ENCODE assay signal across 10 cellular contexts in the genomic region with DNA sequence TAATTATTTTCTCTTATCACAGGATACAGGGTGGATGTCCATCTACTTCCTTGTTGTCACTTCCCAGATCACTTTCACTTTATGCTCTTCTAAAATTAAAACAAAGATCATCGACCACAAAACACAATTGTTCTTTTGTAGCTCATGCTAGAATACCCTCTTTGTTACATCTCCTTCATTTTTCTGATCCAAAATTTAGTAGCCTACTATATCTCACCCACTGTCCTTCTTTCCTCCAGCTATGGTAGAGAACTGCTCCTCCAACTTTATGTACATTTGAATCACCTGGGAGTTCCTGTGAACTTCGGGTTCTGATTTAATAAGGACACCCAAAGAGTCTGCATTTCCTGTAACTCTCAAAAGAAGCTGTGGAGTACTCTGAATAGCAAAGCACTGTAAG. TPM values are rescaled to one million over a fixed set of nuclear protein-coding genes. Genes with fewer than 3 reads are reported as not detected.
DNase-seq lines count a peak whose midpoint lies in the region; ATAC-seq, FAIRE-seq and TF ChIP-seq lines count a peak whose summit lies in the region.
"Had no signal": no experiment of that assay in that cellular context is flagged by ENCODE, and none has a peak within 500 bp of the region (broad histone marks: within the 10 kb centered on the region; RNA-seq: fewer than 3 reads in every experiment).

No MANE protein-coding gene starts in this region.

- WGBS in heart left ventricle, 4 donors, result 9 to 30% (median 14%) methylated on average over 2 of the region's 2 CpGs
- 88% methylated on average over 1 of the region's 2 CpGs for WGBS in mesenchymal stem cell
- WGBS in transverse colon (ENCODE audit: low coverage in 1 of 2), 2 donors, result 40 to 41% methylated on average over 2 of the region's 2 CpGs

- intact Hi-C loops in heart left ventricle (cut with DNase I), result loop anchor here in 5 of 10 donors (5.0 to 10.0 kb wide), 7 partner anchors 65 to 908 kb away; no protein-coding TSS in a partner anchor
- intact Hi-C loops in cardiac septum (cut with DNase I), result loop anchor here (10.0 kb wide), 1 partner anchor 652 kb away; a partner anchor contains a TSS
- intact Hi-C loops in activated T-helper 2 cell treated with anti-CD3 and anti-CD28 coated beads, Interferon-gamma antibody, Interleukin-2, Interleukin-4, amounts not matched to agents 10 μg/mL and 5 μg/mL and 100 μg/mL, durations not matched to agents 14 hours and 24 hours and 36 hours (cut with micrococcal nuclease), result loop anchor here (5.0 kb wide), 1 partner anchor 650 kb away; a partner anchor contains a TSS
- intact Hi-C loops in transverse colon (cut with DNase I; ENCODE audit: low total_unique reads), result no loop called here
- intact Hi-C loops in kidney (cut with DNase I), result no loop called here
- intact Hi-C loops in A673 (cut with micrococcal nuclease; ENCODE audit: unreplicated experiment), result no loop called here

- peak in 1 of 4 donors; percentile 16 for ATAC-seq in heart left ventricle
- ATAC-seq: WTC11 had no signal

- H3K27ac ChIP-seq in heart left ventricle (peak overlapping the region; percentile 30 to 98 (median 96)), mesenchymal stem cell (ENCODE audit: low read length, poor library complexity, severe bottlenecking) (no peak overlapping the region), transverse colon (peak overlapping the region; percentile 93 to 98 (median 98)), kidney (ENCODE audit: low read depth in 2 of 2, low read length in 2 of 2) (no peak overlapping the region), A673 (ENCODE audit: low read depth, low read length, poor library complexity, severe bottlenecking) (no peak overlapping the region)
- H3K27ac ChIP-seq in effector memory CD4-positive, alpha-beta T cell (ENCODE audit: insufficient read depth, low read length, poor library complexity, severe bottlenecking), result no peak overlapping the region
- H3K27ac ChIP-seq: C4-2B had no signal

- TF ChIP-seq POLR2A in heart left ventricle (IDR thresholded peaks at IDR 0.05) (no peak), transverse colon (IDR thresholded peaks at IDR 0.05) (no peak)

- TF ChIP-seq CTCF in heart left ventricle (IDR thresholded peaks at IDR 0.05), result no peak
- no peak for TF ChIP-seq CTCF in transverse colon (IDR thresholded peaks at IDR 0.05)
- no peak for TF ChIP-seq CTCF in kidney (IDR thresholded peaks at IDR 0.05; ENCODE audit: borderline replicate concordance, extremely low read depth, insufficient read depth)
- TF ChIP-seq CTCF in A673 (conservative IDR thresholded peaks at IDR 0.05; ENCODE audit: low read depth, low read length), result no peak

- no peak overlapping the region for H2BK5ac ChIP-seq in mesenchymal stem cell (ENCODE audit: low read depth, low read length, poor library complexity, severe bottlenecking)

- H3K9me3 ChIP-seq in heart left ventricle (no peaks in the 10 kb centered on the region), mesenchymal stem cell (ENCODE audit: control insufficient read depth, low read length) (no peaks in the 10 kb centered on the region), transverse colon (no peaks in the 10 kb centered on the region), kidney (ENCODE audit: control insufficient read depth in 1 of 2, low read length in 2 of 2) (peaks cover 0 to 2% of the 10 kb centered on the region in 2 donors), A673 (ENCODE audit: low read depth, low read length, poor library complexity, severe bottlenecking) (no peaks in the 10 kb centered on the region)
- H3K9me3 ChIP-seq in effector memory CD4-positive, alpha-beta T cell (ENCODE audit: control insufficient read depth, low read length), result no peaks in the 10 kb centered on the region

- H3K4me1 ChIP-seq in heart left ventricle, result peaks cover 3 to 34% (median 19%) of the 10 kb centered on the region in 12 donors
- no peaks in the 10 kb centered on the region for H3K4me1 ChIP-seq in mesenchymal stem cell (ENCODE audit: control insufficient read depth, insufficient read depth, low read depth, low read length)
- H3K4me1 ChIP-seq in transverse colon, result peaks cover 0 to 24% (median 9%) of the 10 kb centered on the region in 4 donors
- H3K4me1 ChIP-seq in kidney (ENCODE audit: control insufficient read depth in 1 of 2, insufficient read depth in 1 of 2, low read depth in 1 of 2, low read length in 2 of 2), result no peaks in the 10 kb centered on the region
- H3K4me1 ChIP-seq in effector memory CD4-positive, alpha-beta T cell (ENCODE audit: control insufficient read depth, insufficient read depth, low read length, poor library complexity, severe bottlenecking), result peaks cover 7% of the 10 kb centered on the region
- peaks cover 16% of the 10 kb centered on the region for H3K4me1 ChIP-seq in A673 (ENCODE audit: insufficient read depth, low read length, poor library complexity, severe bottlenecking)

- H3K9me3 Mint-ChIP-seq in activated T-helper 2 cell treated with anti-CD3 and anti-CD28 coated beads, Interferon-gamma antibody, Interleukin-2, Interleukin-4, amounts not matched to agents 10 μg/mL and 5 μg/mL and 100 μg/mL, durations not matched to agents 14 hours and 24 hours and 36 hours, result peaks cover 14% of the 10 kb centered on the region

- no peak overlapping the region for H3K4me2 ChIP-seq in mesenchymal stem cell (ENCODE audit: low read length, poor library complexity, severe bottlenecking)

- H3K27me3 Mint-ChIP-seq in activated T-helper 2 cell treated with anti-CD3 and anti-CD28 coated beads, Interferon-gamma antibody, Interleukin-2, Interleukin-4, amounts not matched to agents 10 μg/mL and 5 μg/mL and 100 μg/mL, durations not matched to agents 14 hours and 24 hours and 36 hours (ENCODE audit: low read depth), result peaks cover 4% of the 10 kb centered on the region

- no peak for TF ChIP-seq EP300 in transverse colon (IDR thresholded peaks at IDR 0.05; ENCODE audit: low read depth)

- H2BK12ac ChIP-seq in mesenchymal stem cell (ENCODE audit: low read length in 2 of 2), result no peak overlapping the region

- H4K8ac ChIP-seq in mesenchymal stem cell (ENCODE audit: low read length), result no peak overlapping the region

- POLR2A ChIA-PET in A673 (lab: Charles Lee; ENCODE audit: low non-redundant PET), result no interaction called here

- peaks cover 18% of the 10 kb centered on the region for H3K4me1 Mint-ChIP-seq in activated T-helper 2 cell treated with anti-CD3 and anti-CD28 coated beads, Interferon-gamma antibody, Interleukin-2, Interleukin-4, amounts not matched to agents 10 μg/mL and 5 μg/mL and 100 μg/mL, durations not matched to agents 14 hours and 24 hours and 36 hours (ENCODE audit: low read depth)

- DNase-seq in heart left ventricle (no peak), cardiac septum (ENCODE audit: low spot score) (no peak), mesenchymal stem cell (no peak), transverse colon (no peak), kidney (no peak), A673 (ENCODE audit: low spot score) (no peak)
- DNase-seq in activated T-helper 2 cell treated with anti-CD3 and anti-CD28 coated beads, Interferon-gamma antibody, Interleukin-2, Interleukin-4, amounts not matched to agents 10 μg/mL and 5 μg/mL and 100 μg/mL, durations not matched to agents 14 hours and 24 hours and 36 hours (ENCODE audit: low spot score), result no peak
- no peak for DNase-seq in effector memory CD4-positive, alpha-beta T cell

- peak overlapping the region in 5 of 12 donors; percentile 5 to 98 (median 90) for H3K4me3 ChIP-seq in heart left ventricle
- peak overlapping the region in 1 of 2 experiments; percentile 61 for H3K4me3 ChIP-seq in mesenchymal stem cell (ENCODE audit: insufficient read depth in 1 of 2, low read depth in 1 of 2, low read length in 2 of 2)
- H3K4me3 ChIP-seq in transverse colon, result no peak overlapping the region
- peak overlapping the region in 1 of 2 donors; percentile 53 for H3K4me3 ChIP-seq in kidney (ENCODE audit: low read length in 2 of 2)
- H3K4me3 ChIP-seq in effector memory CD4-positive, alpha-beta T cell (ENCODE audit: insufficient read depth, low read depth, low read length, poor library complexity, severe bottlenecking), result no peak overlapping the region
- no peak overlapping the region for H3K4me3 ChIP-seq in A673 (ENCODE audit: low read depth, low read length, poor library complexity, severe bottlenecking)

- H3K36me3 ChIP-seq in heart left ventricle (no peaks in the 10 kb centered on the region), mesenchymal stem cell (ENCODE audit: control insufficient read depth in 1 of 2, insufficient read depth in 2 of 2, low read depth in 1 of 2, low read length in 2 of 2) (no peaks in the 10 kb centered on the region), transverse colon (no peaks in the 10 kb centered on the region), kidney (ENCODE audit: control insufficient read depth in 1 of 2, insufficient read depth in 2 of 2, low read length in 2 of 2) (no peaks in the 10 kb centered on the region), A673 (ENCODE audit: insufficient read depth, low read length, poor library complexity, severe bottlenecking) (no peaks in the 10 kb centered on the region)
- no peaks in the 10 kb centered on the region for H3K36me3 ChIP-seq in effector memory CD4-positive, alpha-beta T cell (ENCODE audit: control insufficient read depth, insufficient read depth, low read length)

- in situ Hi-C loops in transverse colon (cut with MboI; ENCODE audit: low pct_ligation_motif_present in 1 of 4, low pct_unique_long_range_greater_than_20kb in 1 of 4, low sequenced_read_pairs in 3 of 4), result loop anchor here in 1 of 4 donors (25.0 kb wide), 1 partner anchor 640 kb away; a partner anchor contains a TSS

- no peak overlapping the region for H3K14ac ChIP-seq in mesenchymal stem cell (ENCODE audit: low read length in 2 of 2)

- peaks cover 1% of the 10 kb centered on the region for H3K79me1 ChIP-seq in mesenchymal stem cell (replicated peaks; ENCODE audit: low read length, poor library complexity, severe bottlenecking)

- H3K4ac ChIP-seq in mesenchymal stem cell (ENCODE audit: low read depth in 1 of 2, low read length in 2 of 2), result no peak overlapping the region

- BruUV-seq in A673 (replicated peaks; lab: Mats Ljungman, UMichigan), result no TSS peak

- no peak overlapping the region for H3K23ac ChIP-seq in mesenchymal stem cell (ENCODE audit: low read length in 2 of 2)

- no peaks in the 10 kb centered on the region for H3K27me3 ChIP-seq in heart left ventricle
- H3K27me3 ChIP-seq in mesenchymal stem cell (ENCODE audit: control insufficient read depth in 1 of 2, insufficient read depth in 1 of 2, low read length in 2 of 2), result no peaks in the 10 kb centered on the region
- H3K27me3 ChIP-seq in transverse colon, result no peaks in the 10 kb centered on the region
- H3K27me3 ChIP-seq in effector memory CD4-positive, alpha-beta T cell (replicated peaks; ENCODE audit: control insufficient read depth, insufficient read depth, low read length, poor library complexity, severe bottlenecking), result no peaks in the 10 kb centered on the region
- H3K27me3 ChIP-seq in A673 (replicated peaks; ENCODE audit: insufficient read depth, low read depth, low read length, poor library complexity), result peaks cover 34% of the 10 kb centered on the region

- no peak overlapping the region for H4K91ac ChIP-seq in mesenchymal stem cell (ENCODE audit: low read length)

- no peak overlapping the region for H2AK5ac ChIP-seq in mesenchymal stem cell (ENCODE audit: low read length, severe bottlenecking)

- FAIRE-seq in kidney (lab: Jason Lieb, UNC), result no peak

- no peak overlapping the region for H3K18ac ChIP-seq in mesenchymal stem cell (ENCODE audit: low read depth in 1 of 2, low read length in 2 of 2)

- H2BK120ac ChIP-seq in mesenchymal stem cell (ENCODE audit: low read depth, low read length), result no peak overlapping the region

- H3K9ac ChIP-seq in mesenchymal stem cell (ENCODE audit: low read length), result peak overlapping the region; percentile 71
- H3K9ac ChIP-seq in kidney (ENCODE audit: low read length in 2 of 2), result no peak overlapping the region

- CTCF ChIA-PET in A673 (lab: Charles Lee), result no interaction called here

- H3K36me3 Mint-ChIP-seq in activated T-helper 2 cell treated with anti-CD3 and anti-CD28 coated beads, Interferon-gamma antibody, Interleukin-2, Interleukin-4, amounts not matched to agents 10 μg/mL and 5 μg/mL and 100 μg/mL, durations not matched to agents 14 hours and 24 hours and 36 hours (ENCODE audit: low read depth), result peaks cover 17% of the 10 kb centered on the region

- peak overlapping the region; percentile 60 for H3K27ac Mint-ChIP-seq in activated T-helper 2 cell treated with anti-CD3 and anti-CD28 coated beads, Interferon-gamma antibody, Interleukin-2, Interleukin-4, amounts not matched to agents 10 μg/mL and 5 μg/mL and 100 μg/mL, durations not matched to agents 14 hours and 24 hours and 36 hours
- H3K27ac Mint-ChIP-seq: WTC11 had no signal

- H3K4me3 Mint-ChIP-seq in activated T-helper 2 cell treated with anti-CD3 and anti-CD28 coated beads, Interferon-gamma antibody, Interleukin-2, Interleukin-4, amounts not matched to agents 10 μg/mL and 5 μg/mL and 100 μg/mL, durations not matched to agents 14 hours and 24 hours and 36 hours (ENCODE audit: low read depth), result peak overlapping the region; percentile 96
- H3K4me3 Mint-ChIP-seq: WTC11 had no signal

- H2BK15ac ChIP-seq in mesenchymal stem cell (ENCODE audit: low read depth, poor library complexity, severe bottlenecking), result no peak overlapping the region

- H2AFZ ChIP-seq in mesenchymal stem cell (ENCODE audit: low read depth, low read length), result no peak overlapping the region

RNA-seq across cellular contexts. Expression of a gene that starts 1.2 kb away (rescaled TPM):
- total RNA-seq in heart left ventricle (10 to 100 TPM; 19.5 to 84.6 (median 46.1) TPM), cardiac septum (44.1 TPM), transverse colon (10 to 100 TPM; 18.1 to 54.6 (median 43.7) TPM), kidney (101 TPM), A673 (2021) (11.8 and 13.5 TPM in 2 replicates)
- polyA plus RNA-seq in heart left ventricle (10 to 100 TPM in 1 of 2 donors, 1 to 10 TPM in 1; 6.0 to 12.7 TPM), kidney (ENCODE audit: insufficient read depth, low read depth, low replicate concordance) (3.0 TPM)
- total RNA-seq in activated T-helper 2 cell treated with anti-CD3 and anti-CD28 coated beads, Interferon-gamma antibody, Interleukin-2, Interleukin-4, amounts not matched to agents 10 μg/mL and 5 μg/mL and 100 μg/mL, durations not matched to agents 14 hours and 24 hours and 36 hours, result 34.3 and 37.2 TPM in 2 replicates
- polyA plus RNA-seq in mesenchymal stem cell (2013, experiment 1 of 2), result 143 TPM
- polyA plus RNA-seq in mesenchymal stem cell (2013, experiment 2 of 2), result 140 TPM

Comparison
In these comparisons a context has a peak if more than half of its experiments do, and no peak if none do; other contexts are left out.
1. H3K27ac ChIP-seq: peak in heart left ventricle (12 of 12) and transverse colon (4 of 4); none in mesenchymal stem cell (single experiment), kidney (0 of 2), effector memory CD4-positive, alpha-beta T cell (single experiment) and A673 (single experiment).
2. intact Hi-C loops: an anchor here in cardiac septum (10.0 kb wide) and activated T-helper 2 cell treated with anti-CD3 and anti-CD28 coated beads, Interferon-gamma antibody, Interleukin-2, Interleukin-4, amounts not matched to agents 10 μg/mL and 5 μg/mL and 100 μg/mL, durations not matched to agents 14 hours and 24 hours and 36 hours (5.0 kb wide); none called in transverse colon, kidney and A673.